In genomic region chr7:155340721-155341120, GRCh38 we compare ENCODE assay signal across 18 cellular contexts.
"Had no signal": no experiment of that assay in that cellular context is flagged by ENCODE, and none has a peak within 500 bp of the region (broad histone marks: within the 10 kb centered on the region; RNA-seq: fewer than 3 reads in every experiment).

No MANE protein-coding gene starts in this region.

- DNase-seq: cerebellar nuclear complex; erythroblast; foreskin keratinocyte; left colon; stimulated activated CD4-positive, alpha-beta T cell treated with anti-CD3 and anti-CD28 coated beads, Interleukin-15, amount 100 ng/mL, for 24 hours; stimulated activated CD4-positive, alpha-beta T cell treated with anti-CD3 and anti-CD28 coated beads, Interleukin-1b, Interleukin-23, amount 100 ng/mL, for 48 hours; stimulated activated CD4-positive, alpha-beta T cell treated with anti-CD3 and anti-CD28 coated beads, Interleukin-4, amount 100 ng/mL, for 24 hours; stimulated activated naive B cell treated with anti-CD40 and anti-IgM and Interleukin-4, amounts not matched to agents 10 μg/mL and 1 μg/mL and 100 μg/mL, for 72 hours; stimulated activated naive CD8-positive, alpha-beta T cell treated with anti-CD3 and anti-CD28 coated beads, Interleukin-15, amount 100 ng/mL, for 72 hours; substantia nigra had no signal

- H3K4me2 ChIP-seq: hepatocyte had no signal

- H3K4me1 ChIP-seq: foreskin keratinocyte had no signal

- H3K9me3 ChIP-seq: neutrophil, spleen had no signal

- ATAC-seq: foreskin keratinocyte; left colon; natural killer cell treated with Interleukin-12 subunit alpha and Interleukin-12 subunit beta and Interleukin-15 and Interleukin-18, amount 100 ng/mL, for 72 hours; sciatic nerve; stimulated activated naive B cell treated with anti-CD40 and anti-IgM and Interleukin-4, amounts not matched to agents 10 μg/mL and 1 μg/mL and 100 μg/mL, for 72 hours; stimulated activated naive CD8-positive, alpha-beta T cell treated with anti-CD3 and anti-CD28 coated beads, Interleukin-15, amount 100 ng/mL, for 72 hours had no signal

- H3K27ac Mint-ChIP-seq: dendritic cell treated with granulocyte-macrophage colony-stimulating factor and Interleukin-4, amounts not matched to agents 40 ng/mL and 50 ng/mL, for 4 days; mesothelial cell of epicardium; stimulated activated naive B cell treated with anti-CD40 and anti-IgM and Interleukin-4, amounts not matched to agents 10 μg/mL and 1 μg/mL and 100 μg/mL, for 72 hours; type B pancreatic cell had no signal

- H3K4me3 Mint-ChIP-seq: dendritic cell treated with granulocyte-macrophage colony-stimulating factor and Interleukin-4, amounts not matched to agents 40 ng/mL and 50 ng/mL, for 4 days; mesothelial cell of epicardium; natural killer cell treated with Interleukin-12 subunit alpha and Interleukin-12 subunit beta and Interleukin-15 and Interleukin-18, amount 100 ng/mL, for 72 hours; stimulated activated naive B cell treated with anti-CD40 and anti-IgM and Interleukin-4, amounts not matched to agents 10 μg/mL and 1 μg/mL and 100 μg/mL, for 72 hours; stimulated activated naive CD8-positive, alpha-beta T cell treated with anti-CD3 and anti-CD28 coated beads, Interleukin-15, amount 100 ng/mL, for 72 hours; type B pancreatic cell had no signal

- H3K36me3 Mint-ChIP-seq: mesothelial cell of epicardium; natural killer cell treated with Interleukin-12 subunit alpha and Interleukin-12 subunit beta and Interleukin-15 and Interleukin-18, amount 100 ng/mL, for 72 hours; stimulated activated naive B cell treated with anti-CD40 and anti-IgM and Interleukin-4, amounts not matched to agents 10 μg/mL and 1 μg/mL and 100 μg/mL, for 72 hours; type B pancreatic cell had no signal

- H3K36me3 ChIP-seq: neutrophil, spleen had no signal

- H3K9me3 Mint-ChIP-seq: dendritic cell treated with granulocyte-macrophage colony-stimulating factor and Interleukin-4, amounts not matched to agents 40 ng/mL and 50 ng/mL, for 4 days; mesothelial cell of epicardium; natural killer cell treated with Interleukin-12 subunit alpha and Interleukin-12 subunit beta and Interleukin-15 and Interleukin-18, amount 100 ng/mL, for 72 hours; stimulated activated naive CD8-positive, alpha-beta T cell treated with anti-CD3 and anti-CD28 coated beads, Interleukin-15, amount 100 ng/mL, for 72 hours; type B pancreatic cell had no signal

- H3K27ac ChIP-seq: foreskin keratinocyte, hepatocyte, neutrophil, spleen had no signal

- H3K4me3 ChIP-seq: hepatocyte, spleen had no signal
